Comparison of ENCODE assay signal across 23 cellular contexts in the genomic region with DNA sequence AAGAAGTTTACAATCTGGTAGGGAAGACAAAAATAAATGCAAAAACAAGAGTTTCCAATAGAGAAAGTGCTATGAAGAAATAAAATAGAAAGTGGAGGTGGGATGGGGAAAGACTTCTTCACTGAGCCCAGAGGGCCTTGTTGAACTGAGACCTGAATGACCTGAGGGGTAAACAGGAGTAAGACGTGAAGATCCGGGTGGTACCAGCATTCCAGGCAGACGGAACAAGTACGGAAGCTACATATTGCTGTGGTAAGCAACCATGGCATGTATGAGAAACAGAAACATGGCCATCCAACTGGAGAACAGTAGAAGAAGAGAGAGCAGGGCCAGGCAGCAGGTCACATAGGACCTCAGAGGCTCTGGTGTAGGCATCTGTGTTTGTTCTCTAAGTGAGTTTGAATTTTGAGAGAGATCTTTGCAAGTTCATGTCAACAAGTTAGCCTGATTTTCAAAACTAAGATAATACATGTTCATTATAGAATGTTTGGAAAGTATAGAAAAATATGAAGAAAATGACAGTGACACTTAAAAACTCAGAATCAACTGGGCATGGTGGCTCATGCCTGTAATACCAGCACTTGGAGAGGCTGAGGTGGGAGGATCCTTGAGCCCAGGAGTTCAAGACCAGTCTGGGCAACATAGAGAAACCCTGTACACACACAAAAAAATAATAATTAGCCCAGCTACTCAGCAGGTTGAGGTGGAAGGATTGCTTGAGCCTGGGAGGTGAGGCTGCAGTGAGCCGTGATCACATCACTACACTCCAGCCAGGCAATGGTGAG.
DNase-seq lines count a peak whose midpoint lies in the region; ATAC-seq, FAIRE-seq and TF ChIP-seq lines count a peak whose summit lies in the region.
"Had no signal": no experiment of that assay in that cellular context is flagged by ENCODE, and none has a peak within 500 bp of the region (broad histone marks: within the 10 kb centered on the region; RNA-seq: fewer than 3 reads in every experiment).

No MANE protein-coding gene starts in this region.

- no peak overlapping the region for H3K23ac ChIP-seq in neuronal stem cell (ENCODE audit: low read depth, low read length, poor library complexity)

- H3K27ac Mint-ChIP-seq in activated CD4-positive, alpha-beta T cell treated with anti-CD3 and anti-CD28 coated beads, Interleukin-2, amount 10 ng/mL, durations not matched to agents 24 days and 14 days: no peak overlapping the region
- no peak overlapping the region for H3K27ac Mint-ChIP-seq in activated CD4-positive, alpha-beta T cell treated with anti-CD3 and anti-CD28 coated beads, Interleukin-2, amount 10 ng/mL, durations not matched to agents 7 days and 5 days
- H3K27ac Mint-ChIP-seq: B cell; CD8-positive, alpha-beta T cell; HFFc6 had no signal

- no peak overlapping the region for H2BK120ac ChIP-seq in neuronal stem cell (ENCODE audit: low read depth, low read length)

- FAIRE-seq in HTR-8/SVneo (lab: Jason Lieb, UNC): no peak
- FAIRE-seq in RCC 7860 (lab: Jason Lieb, UNC): no peak
- FAIRE-seq: D721Med, GM12878 had no signal

- no peak overlapping the region for H3K4ac ChIP-seq in neuronal stem cell (ENCODE audit: low read length)

- peaks cover 28% of the 10 kb centered on the region for H3K4me1 ChIP-seq in adipocyte (ENCODE audit: control insufficient read depth, insufficient read depth, low read length)
- no peaks in the 10 kb centered on the region for H3K4me1 ChIP-seq in neuronal stem cell (ENCODE audit: control insufficient read depth in 2 of 2, insufficient read depth in 1 of 2, low read depth in 1 of 2, low read length in 2 of 2)
- H3K4me1 ChIP-seq in lower lobe of right lung: peaks cover 4% of the 10 kb centered on the region
- H3K4me1 ChIP-seq: Caco-2, HAP-1 had no signal

- H3K9me3 ChIP-seq in adipocyte (ENCODE audit: control insufficient read depth, low read length) (no peaks in the 10 kb centered on the region), neuronal stem cell (replicated peaks in 1 of 2; ENCODE audit: control insufficient read depth in 2 of 2, insufficient read depth in 1 of 2, low read depth in 1 of 2, low read length in 2 of 2) (peaks cover 0 to 2% of the 10 kb centered on the region in 2 donors), lower lobe of right lung (no peaks in the 10 kb centered on the region)
- H3K9me3 ChIP-seq: BLaER1, Caco-2, HAP-1 had no signal

- POLR2A ChIA-PET in activated CD4-positive, alpha-beta T cell treated with anti-CD3 and anti-CD28 coated beads, Interleukin-2, amount 10 ng/mL, durations not matched to agents 7 days and 5 days (lab: Charles Lee): no interaction called here

- DNase-seq in activated CD4-positive, alpha-beta T cell treated with anti-CD3 and anti-CD28 coated beads, Interleukin-2, amount 10 ng/mL, durations not matched to agents 24 days and 14 days: peak; percentile 27
- no peak for DNase-seq in activated CD4-positive, alpha-beta T cell treated with anti-CD3 and anti-CD28 coated beads, Interleukin-2, amount 10 ng/mL, durations not matched to agents 7 days and 5 days
- DNase-seq in adipocyte (ENCODE audit: low read depth) (no peak), neuronal stem cell (ENCODE audit: low spot score) (no peak), lower lobe of right lung (no peak), NCI-H345 treated with DMSO at 0.1 percent for 48 hours (lab: John Stamatoyannopoulos, UW; ENCODE audit: unreplicated experiment) (no peak), HTR-8/SVneo (ENCODE audit: insufficient read length, low spot score) (no peak), RCC 7860 (ENCODE audit: low spot score) (no peak)
- DNase-seq: CD8-positive, alpha-beta T cell; DMS 273 treated with DMSO at 0.1 percent for 48 hours; EL; GDM1; GOT3 had no signal

- H3K9me3 Mint-ChIP-seq in activated CD4-positive, alpha-beta T cell treated with anti-CD3 and anti-CD28 coated beads, Interleukin-2, amount 10 ng/mL, durations not matched to agents 24 days and 14 days: no peaks in the 10 kb centered on the region
- no peaks in the 10 kb centered on the region for H3K9me3 Mint-ChIP-seq in activated CD4-positive, alpha-beta T cell treated with anti-CD3 and anti-CD28 coated beads, Interleukin-2, amount 10 ng/mL, durations not matched to agents 7 days and 5 days
- H3K9me3 Mint-ChIP-seq: CD4-positive, CD25-positive, alpha-beta regulatory T cell; CD8-positive, alpha-beta T cell; HFFc6 had no signal

- peaks cover 4% of the 10 kb centered on the region for H3K36me3 Mint-ChIP-seq in activated CD4-positive, alpha-beta T cell treated with anti-CD3 and anti-CD28 coated beads, Interleukin-2, amount 10 ng/mL, durations not matched to agents 24 days and 14 days (ENCODE audit: low read depth)
- no peaks in the 10 kb centered on the region for H3K36me3 Mint-ChIP-seq in activated CD4-positive, alpha-beta T cell treated with anti-CD3 and anti-CD28 coated beads, Interleukin-2, amount 10 ng/mL, durations not matched to agents 7 days and 5 days (ENCODE audit: low read depth)

- H3K9ac ChIP-seq in adipocyte (ENCODE audit: low read length) (peak overlapping the region; percentile 40), neuronal stem cell (ENCODE audit: low read depth, low read length, poor library complexity) (no peak overlapping the region)
- H3K9ac ChIP-seq: BLaER1 had no signal

- no peak for TF ChIP-seq CTCF in lower lobe of right lung (IDR thresholded peaks at IDR 0.05)

- CTCF ChIA-PET in activated CD4-positive, alpha-beta T cell treated with anti-CD3 and anti-CD28 coated beads, Interleukin-2, amount 10 ng/mL, durations not matched to agents 7 days and 5 days (lab: Charles Lee): interaction anchor here (1.0 kb wide), 1 partner anchor 139 kb away, joined by 3 read pairs; no protein-coding TSS in a partner anchor

- H3K4me1 Mint-ChIP-seq in activated CD4-positive, alpha-beta T cell treated with anti-CD3 and anti-CD28 coated beads, Interleukin-2, amount 10 ng/mL, durations not matched to agents 24 days and 14 days: peaks cover 6% of the 10 kb centered on the region
- H3K4me1 Mint-ChIP-seq in activated CD4-positive, alpha-beta T cell treated with anti-CD3 and anti-CD28 coated beads, Interleukin-2, amount 10 ng/mL, durations not matched to agents 7 days and 5 days: peaks cover 4% of the 10 kb centered on the region
- H3K4me1 Mint-ChIP-seq: B cell had no signal

- intact Hi-C loops in activated CD4-positive, alpha-beta T cell treated with anti-CD3 and anti-CD28 coated beads, Interleukin-2, amount 10 ng/mL, durations not matched to agents 24 days and 14 days (cut with micrococcal nuclease): no loop called here
- intact Hi-C loops in lower lobe of right lung (cut with DNase I): no loop called here

- no peaks in the 10 kb centered on the region for H3K36me3 ChIP-seq in adipocyte (ENCODE audit: control insufficient read depth, insufficient read depth, low read length, severe bottlenecking)
- H3K36me3 ChIP-seq in neuronal stem cell (replicated peaks in 1 of 2; ENCODE audit: control insufficient read depth in 2 of 2, insufficient read depth in 2 of 2, low read length in 2 of 2): peaks cover 1 to 64% of the 10 kb centered on the region in 2 donors
- H3K36me3 ChIP-seq in lower lobe of right lung: peaks cover 49% of the 10 kb centered on the region
- H3K36me3 ChIP-seq: HAP-1 had no signal

- no CpG with 5 or more reads among the region's 5 CpGs for WGBS in neuronal stem cell (ENCODE audit: extremely low coverage in 2 of 2, insufficient read length in 2 of 2, insufficient replicate concordance in 1 of 2), 2 donors

- no peak for ATAC-seq in lower lobe of right lung
- ATAC-seq: CD8-positive, alpha-beta T cell; GM12878 had no signal

- no peaks in the 10 kb centered on the region for H3K27me3 Mint-ChIP-seq in activated CD4-positive, alpha-beta T cell treated with anti-CD3 and anti-CD28 coated beads, Interleukin-2, amount 10 ng/mL, durations not matched to agents 24 days and 14 days
- no peaks in the 10 kb centered on the region for H3K27me3 Mint-ChIP-seq in activated CD4-positive, alpha-beta T cell treated with anti-CD3 and anti-CD28 coated beads, Interleukin-2, amount 10 ng/mL, durations not matched to agents 7 days and 5 days
- H3K27me3 Mint-ChIP-seq: B cell; CD4-positive, CD25-positive, alpha-beta regulatory T cell had no signal

- H3K27ac ChIP-seq in neuronal stem cell (replicated peaks; ENCODE audit: low read length) (no peak overlapping the region), lower lobe of right lung (no peak overlapping the region)
- H3K27ac ChIP-seq: 22Rv1, BLaER1, C4-2B had no signal

- no peak overlapping the region for H3K4me2 ChIP-seq in neuronal stem cell (ENCODE audit: insufficient read depth, low read length, poor library complexity, severe bottlenecking)
- H3K4me2 ChIP-seq: BLaER1 had no signal

- H3K4me3 ChIP-seq in adipocyte (ENCODE audit: low read length) (no peak overlapping the region), neuronal stem cell (ENCODE audit: low read length in 2 of 2) (no peak overlapping the region), lower lobe of right lung (no peak overlapping the region)
- H3K4me3 ChIP-seq: BLaER1, GM12878, HAP-1 had no signal

- H3K18ac ChIP-seq in neuronal stem cell (ENCODE audit: low read length): no peak overlapping the region

- no peak overlapping the region for H2AK5ac ChIP-seq in neuronal stem cell (ENCODE audit: low read depth, low read length)

- H2BK5ac ChIP-seq in neuronal stem cell (ENCODE audit: low read length): no peak overlapping the region

- no peak overlapping the region for H3K4me3 Mint-ChIP-seq in activated CD4-positive, alpha-beta T cell treated with anti-CD3 and anti-CD28 coated beads, Interleukin-2, amount 10 ng/mL, durations not matched to agents 24 days and 14 days
- H3K4me3 Mint-ChIP-seq in activated CD4-positive, alpha-beta T cell treated with anti-CD3 and anti-CD28 coated beads, Interleukin-2, amount 10 ng/mL, durations not matched to agents 7 days and 5 days: no peak overlapping the region
- H3K4me3 Mint-ChIP-seq: B cell; CD4-positive, CD25-positive, alpha-beta regulatory T cell; CD8-positive, alpha-beta T cell; HFFc6 had no signal

- no peak overlapping the region for H4K8ac ChIP-seq in neuronal stem cell (ENCODE audit: low read depth, low read length)

- no peak overlapping the region for H4K91ac ChIP-seq in neuronal stem cell (ENCODE audit: low read depth, low read length, poor library complexity)

- H2BK12ac ChIP-seq in neuronal stem cell (ENCODE audit: low read length): no peak overlapping the region

- no peaks in the 10 kb centered on the region for H3K79me1 ChIP-seq in neuronal stem cell (ENCODE audit: low read depth, low read length)

- no peaks in the 10 kb centered on the region for H3K27me3 ChIP-seq in adipocyte (replicated peaks; ENCODE audit: control insufficient read depth, insufficient read depth, low read length)
- no peaks in the 10 kb centered on the region for H3K27me3 ChIP-seq in neuronal stem cell (ENCODE audit: control insufficient read depth in 3 of 3, insufficient read depth in 3 of 3, low read depth in 1 of 3, low read length in 3 of 3)
- H3K27me3 ChIP-seq in lower lobe of right lung (ENCODE audit: low read depth): no peaks in the 10 kb centered on the region
- H3K27me3 ChIP-seq: BLaER1 had no signal

- H3K14ac ChIP-seq in neuronal stem cell (ENCODE audit: low read length): peak overlapping the region; percentile 9

- H2AFZ ChIP-seq in neuronal stem cell (ENCODE audit: low read length): no peak overlapping the region

- H2BK15ac ChIP-seq in neuronal stem cell (ENCODE audit: low read length): no peak overlapping the region
